ENCODE assay signal across 11 cellular contexts in genomic region chr19:46068345-46069258, GRCh38. TPM values are rescaled to one million over a fixed set of nuclear protein-coding genes. Genes with fewer than 3 reads are reported as not detected.
DNase-seq lines count a peak whose midpoint lies in the region; ATAC-seq, FAIRE-seq and TF ChIP-seq lines count a peak whose summit lies in the region.
"Had no signal": no experiment of that assay in that cellular context is flagged by ENCODE, and none has a peak within 500 bp of the region (broad histone marks: within the 10 kb centered on the region; RNA-seq: fewer than 3 reads in every experiment).

No MANE protein-coding gene starts in this region.

- peak; percentile 95 for FAIRE-seq in endothelial cell of umbilical vein (lab: Jason Lieb, UNC)

- no peaks in the 10 kb centered on the region for H3K79me2 ChIP-seq in PC-3 (ENCODE audit: low read length)
- no peaks in the 10 kb centered on the region for H3K79me2 ChIP-seq in endothelial cell of umbilical vein (ENCODE audit: control insufficient read depth, insufficient read depth, low read length)

- dilution Hi-C loops in endothelial cell of umbilical vein (cut with MboI; ENCODE audit: extremely low pct_ligation_motif_present, low sequenced_read_pairs), result no loop called here

- peak; percentile 72 for DNase-seq in GM04503 (ENCODE audit: low read depth)
- DNase-seq in PC-3, result peak; percentile 94
- DNase-seq in endothelial cell of umbilical vein (ENCODE audit: low read depth, low spot score), result peak; percentile 79
- DNase-seq in renal cortical epithelial cell (ENCODE audit: low read depth), result peak; percentile 92
- DNase-seq in caudate nucleus (lab: John Stamatoyannopoulos, UW), result no peak
- no peak for DNase-seq in C1 segment of cervical spinal cord (lab: John Stamatoyannopoulos, UW)
- no peak for DNase-seq in coronary artery (ENCODE audit: low spot score)
- DNase-seq: activated CD4-positive, alpha-beta T cell treated with anti-CD3 and anti-CD28 coated beads for 48 hours; anterior cingulate cortex; NCI-H69 had no signal

- H3F3A ChIP-seq in PC-3 (ENCODE audit: low read length, unreplicated experiment), result no peaks in the 10 kb centered on the region

- H4K20me1 ChIP-seq in PC-3 (ENCODE audit: low read length), result no peaks in the 10 kb centered on the region
- no peaks in the 10 kb centered on the region for H4K20me1 ChIP-seq in endothelial cell of umbilical vein (replicated peaks; ENCODE audit: control insufficient read depth, extremely low read depth, insufficient read depth, low read length)

- H3K4me3 ChIP-seq in PC-3 (ENCODE audit: low read length) (peak overlapping the region; percentile 9; the same call in 1 of the 2 replicates), endothelial cell of umbilical vein (replicated peaks in 1 of 3; ENCODE audit: insufficient read depth in 1 of 3, low read depth in 1 of 3, low read length in 3 of 3) (no peak overlapping the region), coronary artery (no peak overlapping the region)

- H3K27me3 ChIP-seq in PC-3 (ENCODE audit: low read length) (peaks cover 8% of the 10 kb centered on the region; the same call in 1 of the 2 replicates), endothelial cell of umbilical vein (ENCODE audit: control insufficient read depth in 2 of 2, insufficient read depth in 2 of 2, low read length in 2 of 2) (no peaks in the 10 kb centered on the region)

- intact Hi-C loops in PC-3 (cut with micrococcal nuclease), result no loop called here
- intact Hi-C loops in endothelial cell of umbilical vein (cut with micrococcal nuclease), result no loop called here

- H3K9me2 ChIP-seq in PC-3 (replicated peaks; ENCODE audit: low read length), result no peaks in the 10 kb centered on the region

- no peaks in the 10 kb centered on the region for H3K9me3 ChIP-seq in PC-3 (ENCODE audit: low read length)
- no peaks in the 10 kb centered on the region for H3K9me3 ChIP-seq in endothelial cell of umbilical vein (replicated peaks; ENCODE audit: control insufficient read depth, insufficient read depth, low read length)

- no peak overlapping the region for H2AFZ ChIP-seq in PC-3 (ENCODE audit: low read length)
- H2AFZ ChIP-seq in endothelial cell of umbilical vein (ENCODE audit: low read depth, low read length), result no peak overlapping the region

- H3K36me3 ChIP-seq in PC-3 (ENCODE audit: low read depth, low read length), result no peaks in the 10 kb centered on the region
- H3K36me3 ChIP-seq in endothelial cell of umbilical vein (ENCODE audit: control insufficient read depth in 2 of 2, extremely low read depth in 1 of 2, insufficient read depth in 2 of 2, low read length in 2 of 2), result no peaks in the 10 kb centered on the region

- no peaks in the 10 kb centered on the region for H3K9me1 ChIP-seq in endothelial cell of umbilical vein (replicated peaks; ENCODE audit: control insufficient read depth, extremely low read depth, insufficient read depth, low read length)

- no TSS peak for BruUV-seq in PC-3 (replicated peaks; lab: Mats Ljungman, UMichigan)
- BruUV-seq in endothelial cell of umbilical vein (replicated peaks; lab: Mats Ljungman, UMichigan), result no TSS peak

- H3K9ac ChIP-seq in PC-3 (ENCODE audit: low read length), result no peak overlapping the region
- no peak overlapping the region for H3K9ac ChIP-seq in endothelial cell of umbilical vein (replicated peaks; ENCODE audit: extremely low read depth, insufficient read depth, low read length)

- ATAC-seq in PC-3 (peak; percentile 92), HG03095 (IDR thresholded peaks at IDR 0.05; ENCODE audit: unreplicated experiment) (no peak)

- CTCF ChIA-PET in PC-3 (lab: Charles Lee), result no interaction called here
- CTCF ChIA-PET in endothelial cell of umbilical vein (lab: Charles Lee), result interaction anchor here (1.0 to 2.5 kb wide), 8 partner anchors 9 to 526 kb away, joined by 3 to 28 read pairs (median 6); no protein-coding TSS in a partner anchor

- POLR2A ChIA-PET in PC-3 (lab: Charles Lee; ENCODE audit: unreplicated experiment), result no interaction called here
- POLR2A ChIA-PET in endothelial cell of umbilical vein (lab: Charles Lee), result no interaction called here

- TF ChIP-seq POLR2A in endothelial cell of umbilical vein (IDR thresholded peaks at IDR 0.05; ENCODE audit: low read depth, low read length), result no peak

- H3K27ac ChIP-seq in PC-3 (ENCODE audit: low read length) (peak overlapping the region; percentile 43), endothelial cell of umbilical vein (ENCODE audit: insufficient read depth, low read depth, low read length) (peak overlapping the region; percentile 28), caudate nucleus (ENCODE audit: low read depth, low read length) (no peak overlapping the region), coronary artery (no peak overlapping the region)

- H3K4me1 ChIP-seq in PC-3 (ENCODE audit: insufficient read depth, low read length) (peaks cover 38% of the 10 kb centered on the region), endothelial cell of umbilical vein (ENCODE audit: control insufficient read depth, extremely low read depth, insufficient read depth, low read length) (peaks cover 31% of the 10 kb centered on the region)

- H3K4me2 ChIP-seq in PC-3 (ENCODE audit: low read length), result peak overlapping the region; percentile 62
- H3K4me2 ChIP-seq in endothelial cell of umbilical vein (ENCODE audit: insufficient read depth, low read length), result peak overlapping the region; percentile 61

- TF ChIP-seq CTCF in PC-3 (conservative IDR thresholded peaks at IDR 0.05; ENCODE audit: low read depth, low read length), result no peak
- no peak for TF ChIP-seq CTCF in endothelial cell of umbilical vein (IDR thresholded peaks at IDR 0.05; ENCODE audit: extremely low read depth in 1 of 2, insufficient read depth in 1 of 2, low read depth in 1 of 2, low read length in 2 of 2)
- no peak for TF ChIP-seq CTCF in coronary artery (IDR thresholded peaks at IDR 0.05)

TF ChIP-seq in endothelial cell of umbilical vein, 7 proteins besides CTCF, POLR2A, EP300 and RAD21:
- TF ChIP-seq EZH2 (IDR thresholded peaks at IDR 0.05; ENCODE audit: borderline replicate concordance, low read depth, low read length, severe bottlenecking), result peak; percentile 27
- no peak for TF ChIP-seq MYC (IDR thresholded peaks at IDR 0.05; ENCODE audit: low read depth, low read length)
- peak; percentile 60 for TF ChIP-seq JUN (IDR thresholded peaks at IDR 0.05; ENCODE audit: borderline replicate concordance, insufficient read depth, insufficient read length, low read depth)
- TF ChIP-seq POLR2AphosphoS5 (IDR thresholded peaks at IDR 0.05; ENCODE audit: insufficient read depth, low read depth, low read length), result peak; percentile 47
- no peak for TF ChIP-seq MAX (IDR thresholded peaks at IDR 0.05; ENCODE audit: insufficient read depth, insufficient read length)
- TF ChIP-seq GATA2 (IDR thresholded peaks at IDR 0.05; ENCODE audit: insufficient read depth, insufficient read length, low read depth, low read length), result no peak
- TF ChIP-seq FOS (IDR thresholded peaks at IDR 0.05; ENCODE audit: borderline replicate concordance, insufficient read depth, low read length), result peak; percentile 61

RNA-seq across cellular contexts. Expression of gene IGFL4, which starts 27.8 kb away (rescaled TPM):
- total RNA-seq in PC-3 (2014; rRNA removed), result not detected in 2 replicates
- total RNA-seq in endothelial cell of umbilical vein, result not detected in 2 replicates
- not detected in 2 replicates for polyA plus RNA-seq in endothelial cell of umbilical vein
- polyA plus RNA-seq in endothelial cell of umbilical vein (2011; cell fraction: cytosol; rRNA removed), result not detected in 2 replicates
- polyA plus RNA-seq in endothelial cell of umbilical vein (2011; cell fraction: nucleus; rRNA removed), result not detected in 2 replicates
- not detected in 2 replicates for polyA plus RNA-seq in endothelial cell of umbilical vein (2012)
- not detected in 2 replicates for polyA minus RNA-seq in endothelial cell of umbilical vein
- polyA minus RNA-seq in endothelial cell of umbilical vein (2011; cell fraction: cytosol; rRNA and poly(A)+ RNA removed), result not detected
- polyA minus RNA-seq in endothelial cell of umbilical vein (2011; cell fraction: nucleus; rRNA and poly(A)+ RNA removed), result not detected in 2 replicates
- total RNA-seq in renal cortical epithelial cell, result not detected in 2 replicates

RNA-seq across cellular contexts. Expression of gene PGLYRP1, which starts 45.7 kb away (rescaled TPM):
- total RNA-seq in PC-3 (2014; rRNA removed) (not detected in 2 replicates), endothelial cell of umbilical vein (not detected in 2 replicates), renal cortical epithelial cell (not detected in 2 replicates)
- not detected in 2 replicates for polyA plus RNA-seq in endothelial cell of umbilical vein
- not detected in 2 replicates for polyA plus RNA-seq in endothelial cell of umbilical vein (2011; cell fraction: cytosol; rRNA removed)
- polyA plus RNA-seq in endothelial cell of umbilical vein (2011; cell fraction: nucleus; rRNA removed), result not detected in 2 replicates
- polyA plus RNA-seq in endothelial cell of umbilical vein (2012), result not detected in 2 replicates
- not detected in 2 replicates for polyA minus RNA-seq in endothelial cell of umbilical vein
- not detected for polyA minus RNA-seq in endothelial cell of umbilical vein (2011; cell fraction: cytosol; rRNA and poly(A)+ RNA removed)
- not detected in 2 replicates for polyA minus RNA-seq in endothelial cell of umbilical vein (2011; cell fraction: nucleus; rRNA and poly(A)+ RNA removed)

RNA-seq across cellular contexts. Expression of gene IGFL3, which starts 55.9 kb away (rescaled TPM):
- not detected in 2 replicates for total RNA-seq in PC-3 (2014; rRNA removed)
- total RNA-seq in endothelial cell of umbilical vein, result not detected in 2 replicates
- not detected in 2 replicates for polyA plus RNA-seq in endothelial cell of umbilical vein
- polyA plus RNA-seq in endothelial cell of umbilical vein (2011; cell fraction: cytosol; rRNA removed), result not detected in 2 replicates
- not detected in 2 replicates for polyA plus RNA-seq in endothelial cell of umbilical vein (2011; cell fraction: nucleus; rRNA removed)
- not detected in 2 replicates for polyA plus RNA-seq in endothelial cell of umbilical vein (2012)
- polyA minus RNA-seq in endothelial cell of umbilical vein, result not detected in 2 replicates
- not detected for polyA minus RNA-seq in endothelial cell of umbilical vein (2011; cell fraction: cytosol; rRNA and poly(A)+ RNA removed)
- polyA minus RNA-seq in endothelial cell of umbilical vein (2011; cell fraction: nucleus; rRNA and poly(A)+ RNA removed), result not detected in 2 replicates
- not detected in 2 replicates for total RNA-seq in renal cortical epithelial cell

Comparison
In these comparisons a context has a peak if more than half of its experiments do, and no peak if none do; other contexts are left out.
1. DNase-seq: peak in GM04503 (single experiment), PC-3 (single experiment), endothelial cell of umbilical vein (single experiment) and renal cortical epithelial cell (single experiment); none in caudate nucleus (0 of 61), C1 segment of cervical spinal cord (0 of 14) and coronary artery (single experiment).
2. H3K27ac ChIP-seq: peak in PC-3 (single experiment) and endothelial cell of umbilical vein (single experiment); none in caudate nucleus (single experiment) and coronary artery (0 of 2).